In genomic region chr1:35278886-35279554, GRCh38 we compare ENCODE assay signal across 1 cellular context.
TF ChIP-seq lines count a peak whose summit lies in the region.

No MANE protein-coding gene starts in this region.

TF ChIP-seq in K562, 482 proteins besides CTCF, POLR2A, EP300 and RAD21 (continued from another document and continues in another):
- TF ChIP-seq SNIP1 (IDR thresholded peaks at IDR 0.05; ENCODE audit: low read depth) (no peak), ZNF175 (CRISPR knock-in tag; IDR thresholded peaks at IDR 0.05; ENCODE audit: low read depth) (0 out of 2 replicates have a peak, but pooled peaks have one; percentile 55), STAT6 (CRISPR knock-in tag; IDR thresholded peaks at IDR 0.05) (no peak), ZNF280A (IDR thresholded peaks at IDR 0.05; ENCODE audit: low read depth, partially characterized antibody) (no peak), NR4A1 (CRISPR knock-in tag; IDR thresholded peaks at IDR 0.05) (0 out of 2 replicates have a peak, but pooled peaks have one; percentile 28), NR4A1 (tag; IDR thresholded peaks at IDR 0.05) (no peak), FOXP4 (CRISPR knock-in tag; IDR thresholded peaks at IDR 0.05; ENCODE audit: borderline replicate concordance) (no peak), KLF1 (tag; IDR thresholded peaks at IDR 0.05) (no peak), ZBED1 (IDR thresholded peaks at IDR 0.05) (no peak), POU5F1 (IDR thresholded peaks at IDR 0.05; ENCODE audit: borderline replicate concordance, low read depth, low read length, partially characterized antibody) (no peak), LCOR (CRISPR knock-in tag; IDR thresholded peaks at IDR 0.05) (peak; percentile 84; the same call in 1 of the 2 replicates), ZNF143 (CRISPR knock-in tag; IDR thresholded peaks at IDR 0.05) (no peak), TCF7L2 (IDR thresholded peaks at IDR 0.05; ENCODE audit: low read depth, low read length) (no peak), ZNF431 (CRISPR knock-in tag; IDR thresholded peaks at IDR 0.05) (no peak), NFE2 (IDR thresholded peaks at IDR 0.05; ENCODE audit: low read depth) (peak; percentile 17; the same call in 1 of the 2 replicates), POLR2AphosphoS5 (IDR thresholded peaks at IDR 0.05; ENCODE audit: control insufficient read depth, insufficient read depth, low read depth, low read length) (peak; percentile 85; the same call in 1 of the 2 replicates), KLF10 (CRISPR knock-in tag; IDR thresholded peaks at IDR 0.05) (no peak), RCOR1 (IDR thresholded peaks at IDR 0.05; ENCODE audit: borderline replicate concordance in 1 of 2, low read depth in 2 of 2, low read length in 2 of 2) (peak in 1 of 2 experiments; percentile 97; a peak in 3 of 4 replicates), MTF1 (CRISPR knock-in tag; IDR thresholded peaks at IDR 0.05; ENCODE audit: borderline replicate concordance) (no peak), ATF6 (CRISPR knock-in tag; IDR thresholded peaks at IDR 0.05) (no peak), GTF3C2 (IDR thresholded peaks at IDR 0.05; ENCODE audit: borderline replicate concordance, extremely low read depth, insufficient read length) (no peak), CC2D1A (IDR thresholded peaks at IDR 0.05) (peak; percentile 69), CXXC5 (CRISPR knock-in tag; IDR thresholded peaks at IDR 0.05) (peak; percentile 79), BCOR (IDR thresholded peaks at IDR 0.05) (no peak), ZNF263 (CRISPR knock-in tag; IDR thresholded peaks at IDR 0.05; ENCODE audit: borderline replicate concordance) (no peak), CCAR2 (IDR thresholded peaks at IDR 0.05; ENCODE audit: low read depth, low read length) (no peak), IRF1 (CRISPR knock-in tag; IDR thresholded peaks at IDR 0.05; ENCODE audit: borderline replicate concordance) (no peak), SIN3A (IDR thresholded peaks at IDR 0.05; ENCODE audit: borderline replicate concordance in 2 of 2, control insufficient read depth in 1 of 2, low read depth in 2 of 2, low read length in 2 of 2) (no peak), ZNF707 (CRISPR knock-in tag; conservative IDR thresholded peaks at IDR 0.05) (0 out of 2 replicates have a peak, but pooled peaks have one; percentile 51), ETV1 (tag; conservative IDR thresholded peaks at IDR 0.05; ENCODE audit: low read depth) (no peak), CBX2 (IDR thresholded peaks at IDR 0.05; ENCODE audit: insufficient read depth, low read length, poor library complexity, severe bottlenecking) (no peak)
- TF ChIP-seq, protein P1, sequence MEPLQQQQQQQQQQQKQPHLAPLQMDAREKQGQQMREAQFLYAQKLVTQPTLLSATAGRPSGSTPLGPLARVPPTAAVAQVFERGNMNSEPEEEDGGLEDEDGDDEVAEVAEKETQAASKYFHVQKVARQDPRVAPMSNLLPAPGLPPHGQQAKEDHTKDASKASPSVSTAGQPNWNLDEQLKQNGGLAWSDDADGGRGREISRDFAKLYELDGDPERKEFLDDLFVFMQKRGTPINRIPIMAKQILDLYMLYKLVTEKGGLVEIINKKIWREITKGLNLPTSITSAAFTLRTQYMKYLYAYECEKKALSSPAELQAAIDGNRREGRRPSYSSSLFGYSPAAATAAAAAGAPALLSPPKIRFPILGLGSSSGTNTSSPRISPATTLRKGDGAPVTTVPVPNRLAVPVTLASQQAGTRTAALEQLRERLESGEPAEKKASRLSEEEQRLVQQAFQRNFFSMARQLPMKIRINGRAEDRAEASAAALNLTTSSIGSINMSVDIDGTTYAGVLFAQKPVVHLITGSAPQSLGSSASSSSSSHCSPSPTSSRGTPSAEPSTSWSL (CRISPR knock-in tag; IDR thresholded peaks at IDR 0.05; ENCODE audit: borderline replicate concordance) = no peak
- TF ChIP-seq, protein P2, sequence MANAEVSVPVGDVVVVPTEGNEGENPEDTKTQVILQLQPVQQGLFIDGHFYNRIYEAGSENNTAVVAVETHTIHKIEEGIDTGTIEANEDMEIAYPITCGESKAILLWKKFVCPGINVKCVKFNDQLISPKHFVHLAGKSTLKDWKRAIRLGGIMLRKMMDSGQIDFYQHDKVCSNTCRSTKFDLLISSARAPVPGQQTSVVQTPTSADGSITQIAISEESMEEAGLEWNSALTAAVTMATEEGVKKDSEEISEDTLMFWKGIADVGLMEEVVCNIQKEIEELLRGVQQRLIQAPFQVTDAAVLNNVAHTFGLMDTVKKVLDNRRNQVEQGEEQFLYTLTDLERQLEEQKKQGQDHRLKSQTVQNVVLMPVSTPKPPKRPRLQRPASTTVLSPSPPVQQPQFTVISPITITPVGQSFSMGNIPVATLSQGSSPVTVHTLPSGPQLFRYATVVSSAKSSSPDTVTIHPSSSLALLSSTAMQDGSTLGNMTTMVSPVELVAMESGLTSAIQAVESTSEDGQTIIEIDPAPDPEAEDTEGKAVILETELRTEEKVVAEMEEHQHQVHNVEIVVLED (CRISPR knock-in tag; IDR thresholded peaks at IDR 0.05) = no peak; the same call in 1 of the 2 replicates
- TF ChIP-seq, protein P3, sequence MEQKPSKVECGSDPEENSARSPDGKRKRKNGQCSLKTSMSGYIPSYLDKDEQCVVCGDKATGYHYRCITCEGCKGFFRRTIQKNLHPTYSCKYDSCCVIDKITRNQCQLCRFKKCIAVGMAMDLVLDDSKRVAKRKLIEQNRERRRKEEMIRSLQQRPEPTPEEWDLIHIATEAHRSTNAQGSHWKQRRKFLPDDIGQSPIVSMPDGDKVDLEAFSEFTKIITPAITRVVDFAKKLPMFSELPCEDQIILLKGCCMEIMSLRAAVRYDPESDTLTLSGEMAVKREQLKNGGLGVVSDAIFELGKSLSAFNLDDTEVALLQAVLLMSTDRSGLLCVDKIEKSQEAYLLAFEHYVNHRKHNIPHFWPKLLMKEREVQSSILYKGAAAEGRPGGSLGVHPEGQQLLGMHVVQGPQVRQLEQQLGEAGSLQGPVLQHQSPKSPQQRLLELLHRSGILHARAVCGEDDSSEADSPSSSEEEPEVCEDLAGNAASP (IDR thresholded peaks at IDR 0.05) = no peak
